Comparison of ENCODE assay signal across 10 cellular contexts in the genomic region with DNA sequence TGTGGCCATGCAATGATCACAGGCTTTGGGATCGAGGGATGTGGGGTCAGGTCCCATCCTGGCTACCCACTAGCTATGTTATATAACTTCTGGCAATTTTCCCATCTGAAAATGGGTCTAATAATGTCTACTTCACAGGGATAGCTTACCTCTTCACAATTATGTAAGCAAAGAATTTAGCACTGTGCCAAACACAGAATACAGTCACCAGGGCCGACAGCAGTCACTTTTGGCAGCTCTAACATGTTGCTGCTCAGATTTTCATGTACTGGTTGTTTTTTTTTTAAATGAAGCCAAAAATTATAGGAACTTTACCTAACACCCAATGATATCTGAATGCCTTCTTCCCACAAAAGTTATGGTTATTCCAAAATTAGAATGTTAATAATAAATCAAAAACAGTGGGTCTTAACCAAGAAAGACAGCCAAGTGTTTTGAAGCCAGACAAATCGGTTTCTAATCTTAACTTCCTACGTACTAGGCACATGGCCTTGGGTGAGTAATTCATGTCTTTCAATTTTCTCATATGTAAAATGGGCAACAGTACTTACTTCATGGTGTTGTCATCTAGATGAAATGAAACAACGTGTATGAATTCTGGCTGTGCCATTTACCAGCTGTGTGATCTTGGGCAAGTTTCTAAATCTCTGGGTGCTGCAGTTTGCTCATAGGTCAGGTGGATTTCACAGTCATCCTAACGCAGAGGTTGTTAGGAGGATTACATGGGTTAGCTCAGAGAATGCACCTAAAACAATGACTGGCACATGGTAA. TPM values are rescaled to one million over a fixed set of nuclear protein-coding genes. Genes with fewer than 3 reads are reported as not detected.
DNase-seq lines count a peak whose midpoint lies in the region; ATAC-seq and TF ChIP-seq lines count a peak whose summit lies in the region.
"Had no signal": no experiment of that assay in that cellular context is flagged by ENCODE, and none has a peak within 500 bp of the region (broad histone marks: within the 10 kb centered on the region; RNA-seq: fewer than 3 reads in every experiment).

No MANE protein-coding gene starts in this region.

- no peaks in the 10 kb centered on the region for H3K36me3 Mint-ChIP-seq in activated CD8-positive, alpha-beta T cell treated with anti-CD3 and anti-CD28 coated beads for 36 hours (ENCODE audit: low read depth)
- no peaks in the 10 kb centered on the region for H3K36me3 Mint-ChIP-seq in activated CD8-positive, alpha-beta T cell treated with anti-CD3 and anti-CD28 coated beads, Interleukin-2, amount 10 ng/mL, durations not matched to agents 7 days and 5 days (ENCODE audit: low read depth)

- dilution Hi-C loops in mammary epithelial cell (cut with HindIII; ENCODE audit: low sequenced_read_pairs) = no loop called here

- H3K27me3 ChIP-seq in mammary epithelial cell (ENCODE audit: insufficient read depth, low read length) = no peaks in the 10 kb centered on the region
- H3K27me3 ChIP-seq in colonic mucosa = no peaks in the 10 kb centered on the region
- no peaks in the 10 kb centered on the region for H3K27me3 ChIP-seq in effector memory CD4-positive, alpha-beta T cell (replicated peaks; ENCODE audit: control insufficient read depth, insufficient read depth, low read length, poor library complexity, severe bottlenecking)
- H3K27me3 ChIP-seq: upper lobe of left lung had no signal

- CTCF ChIA-PET in activated CD8-positive, alpha-beta T cell treated with anti-CD3 and anti-CD28 coated beads for 36 hours (lab: Charles Lee) = interaction anchor here (1.3 to 2.7 kb wide), 2 partner anchors 12 to 34 kb away, joined by 3 to 9 read pairs; no protein-coding TSS in a partner anchor
- CTCF ChIA-PET in activated CD8-positive, alpha-beta T cell treated with anti-CD3 and anti-CD28 coated beads, Interleukin-2, amount 10 ng/mL, durations not matched to agents 7 days and 5 days (lab: Charles Lee) = interaction anchor here (0.8 to 2.2 kb wide), 3 partner anchors 13 to 346 kb away, joined by 3 to 9 read pairs (median 4); a partner anchor contains a TSS
- CTCF ChIA-PET in mammary epithelial cell (lab: Charles Lee; ENCODE audit: low non-redundant PET) = interaction anchor here (0.8 kb wide), 1 partner anchor 331 kb away, joined by 3 read pairs; no protein-coding TSS in a partner anchor

- TSS peak; percentile 60 for BruUV-seq in mammary epithelial cell (replicated peaks; lab: Mats Ljungman, UMichigan)

- POLR2A ChIA-PET in activated CD8-positive, alpha-beta T cell treated with anti-CD3 and anti-CD28 coated beads for 36 hours (lab: Charles Lee) = interaction anchor here (1.1 kb wide), 1 partner anchor 19 kb away, joined by 3 read pairs; no protein-coding TSS in a partner anchor
- POLR2A ChIA-PET in activated CD8-positive, alpha-beta T cell treated with anti-CD3 and anti-CD28 coated beads, Interleukin-2, amount 10 ng/mL, durations not matched to agents 7 days and 5 days (lab: Charles Lee) = interaction anchor here (0.9 kb wide), 1 partner anchor 146 kb away, joined by 3 read pairs; no protein-coding TSS in a partner anchor

- H3K79me2 ChIP-seq in mammary epithelial cell (ENCODE audit: insufficient read depth, low read length) = no peaks in the 10 kb centered on the region

- no peak for TF ChIP-seq CTCF in activated CD8-positive, alpha-beta T cell treated with anti-CD3 and anti-CD28 coated beads for 36 hours (IDR thresholded peaks at IDR 0.05)
- TF ChIP-seq CTCF in mammary epithelial cell (conservative IDR thresholded peaks at IDR 0.05 in 1 of 2, IDR thresholded peaks at IDR 0.05 in 1 of 2; ENCODE audit: extremely low read depth in 1 of 2, insufficient read depth in 1 of 2, low read depth in 1 of 2, low read length in 2 of 2) (no peak), colonic mucosa (IDR thresholded peaks at IDR 0.05) (no peak)

- peak; percentile 83 for ATAC-seq in activated CD8-positive, alpha-beta T cell treated with anti-CD3 and anti-CD28 coated beads for 36 hours
- no peak for ATAC-seq in activated CD8-positive, alpha-beta T cell treated with anti-CD3 and anti-CD28 coated beads, Interleukin-2, amount 10 ng/mL, durations not matched to agents 7 days and 5 days
- peak; percentile 56 for ATAC-seq in HG03066 (IDR thresholded peaks at IDR 0.05; ENCODE audit: low read depth, unreplicated experiment)
- ATAC-seq in stimulated activated naive CD8-positive, alpha-beta T cell treated with anti-CD3 and anti-CD28 coated beads, Interleukin-15, Interleukin-2, amounts not matched to agents 100 U/mL and 50 U/mL, for 24 hours = peak; percentile 75

- no peaks in the 10 kb centered on the region for H3K27me3 Mint-ChIP-seq in activated CD8-positive, alpha-beta T cell treated with anti-CD3 and anti-CD28 coated beads for 36 hours
- H3K27me3 Mint-ChIP-seq in activated CD8-positive, alpha-beta T cell treated with anti-CD3 and anti-CD28 coated beads, Interleukin-2, amount 10 ng/mL, durations not matched to agents 7 days and 5 days (ENCODE audit: low read depth) = no peaks in the 10 kb centered on the region

- H3K9me3 Mint-ChIP-seq in activated CD8-positive, alpha-beta T cell treated with anti-CD3 and anti-CD28 coated beads for 36 hours = no peaks in the 10 kb centered on the region
- H3K9me3 Mint-ChIP-seq in activated CD8-positive, alpha-beta T cell treated with anti-CD3 and anti-CD28 coated beads, Interleukin-2, amount 10 ng/mL, durations not matched to agents 7 days and 5 days (ENCODE audit: insufficient read depth) = no peaks in the 10 kb centered on the region

- H3K4me3 ChIP-seq in mammary epithelial cell (replicated peaks in 1 of 3; ENCODE audit: insufficient read depth in 1 of 3, low read depth in 2 of 3, low read length in 3 of 3) (no peak overlapping the region), colonic mucosa (no peak overlapping the region)
- H3K4me3 ChIP-seq in effector memory CD4-positive, alpha-beta T cell (ENCODE audit: insufficient read depth, low read depth, low read length, poor library complexity, severe bottlenecking) = no peak overlapping the region
- H3K4me3 ChIP-seq: upper lobe of left lung had no signal

- H3K36me3 ChIP-seq in mammary epithelial cell (ENCODE audit: insufficient read depth, low read length) = no peaks in the 10 kb centered on the region
- no peaks in the 10 kb centered on the region for H3K36me3 ChIP-seq in colonic mucosa
- H3K36me3 ChIP-seq in effector memory CD4-positive, alpha-beta T cell (ENCODE audit: control insufficient read depth, insufficient read depth, low read length) = no peaks in the 10 kb centered on the region
- H3K36me3 ChIP-seq: upper lobe of left lung had no signal

- H3K27ac ChIP-seq in mammary epithelial cell (ENCODE audit: insufficient read depth, low read depth, low read length) = no peak overlapping the region
- H3K27ac ChIP-seq in colonic mucosa = no peak overlapping the region
- H3K27ac ChIP-seq in effector memory CD4-positive, alpha-beta T cell (ENCODE audit: insufficient read depth, low read length, poor library complexity, severe bottlenecking) = no peak overlapping the region
- H3K27ac ChIP-seq: upper lobe of left lung, VCaP had no signal

- peak overlapping the region; percentile 22 for H3K27ac Mint-ChIP-seq in activated CD8-positive, alpha-beta T cell treated with anti-CD3 and anti-CD28 coated beads for 36 hours
- H3K27ac Mint-ChIP-seq in activated CD8-positive, alpha-beta T cell treated with anti-CD3 and anti-CD28 coated beads, Interleukin-2, amount 10 ng/mL, durations not matched to agents 7 days and 5 days = no peak overlapping the region

- H3K4me2 ChIP-seq in mammary epithelial cell (ENCODE audit: insufficient read depth, low read depth, low read length) = no peak overlapping the region

- in situ Hi-C loops in mammary epithelial cell (cut with MboI; ENCODE audit: low sequenced_read_pairs in 2 of 2) = no loop called here

- H3K4me1 Mint-ChIP-seq in activated CD8-positive, alpha-beta T cell treated with anti-CD3 and anti-CD28 coated beads for 36 hours (ENCODE audit: low read depth) = peaks cover 14% of the 10 kb centered on the region
- peaks cover 7% of the 10 kb centered on the region for H3K4me1 Mint-ChIP-seq in activated CD8-positive, alpha-beta T cell treated with anti-CD3 and anti-CD28 coated beads, Interleukin-2, amount 10 ng/mL, durations not matched to agents 7 days and 5 days (ENCODE audit: low read depth)

- no peaks in the 10 kb centered on the region for H3K9me3 ChIP-seq in mammary epithelial cell (replicated peaks; ENCODE audit: insufficient read depth, low read length)
- no peaks in the 10 kb centered on the region for H3K9me3 ChIP-seq in colonic mucosa
- no peaks in the 10 kb centered on the region for H3K9me3 ChIP-seq in effector memory CD4-positive, alpha-beta T cell (ENCODE audit: control insufficient read depth, low read length)
- H3K9me3 ChIP-seq: upper lobe of left lung had no signal

- intact Hi-C loops in activated CD8-positive, alpha-beta T cell treated with anti-CD3 and anti-CD28 coated beads for 36 hours (cut with micrococcal nuclease) = loop anchor here (5.0 kb wide), 1 partner anchor 34 kb away; no protein-coding TSS in a partner anchor
- intact Hi-C loops in mammary epithelial cell (cut with micrococcal nuclease) (no loop called here), colonic mucosa (cut with DNase I) (no loop called here)

- DNase-seq in activated CD8-positive, alpha-beta T cell treated with anti-CD3 and anti-CD28 coated beads for 36 hours = peak; percentile 32
- DNase-seq in activated CD8-positive, alpha-beta T cell treated with anti-CD3 and anti-CD28 coated beads, Interleukin-2, amount 10 ng/mL, durations not matched to agents 7 days and 5 days = no peak
- DNase-seq in mammary epithelial cell (no peak), colonic mucosa (no peak), NCI-H1930 (lab: John Stamatoyannopoulos, UW) (no peak)
- DNase-seq in stimulated activated naive CD8-positive, alpha-beta T cell treated with anti-CD3 and anti-CD28 coated beads, Interleukin-15, Interleukin-2, amounts not matched to agents 100 U/mL and 50 U/mL, for 24 hours = no peak
- DNase-seq in effector memory CD4-positive, alpha-beta T cell = no peak
- DNase-seq: upper lobe of left lung had no signal

- H2AFZ ChIP-seq in mammary epithelial cell (ENCODE audit: low read depth, low read length) = no peak overlapping the region

- WGBS in mammary epithelial cell (ENCODE audit: low coverage, missing lambda C conversion rate) = 33% methylated on average over 6 of the region's 6 CpGs

- no peak overlapping the region for H3K4me3 Mint-ChIP-seq in activated CD8-positive, alpha-beta T cell treated with anti-CD3 and anti-CD28 coated beads for 36 hours
- no peak overlapping the region for H3K4me3 Mint-ChIP-seq in activated CD8-positive, alpha-beta T cell treated with anti-CD3 and anti-CD28 coated beads, Interleukin-2, amount 10 ng/mL, durations not matched to agents 7 days and 5 days

- H3K4me1 ChIP-seq in mammary epithelial cell (ENCODE audit: insufficient read depth, low read length) (no peaks in the 10 kb centered on the region), colonic mucosa (no peaks in the 10 kb centered on the region)
- H3K4me1 ChIP-seq in effector memory CD4-positive, alpha-beta T cell (ENCODE audit: control insufficient read depth, insufficient read depth, low read length, poor library complexity, severe bottlenecking) = no peaks in the 10 kb centered on the region
- H3K4me1 ChIP-seq: upper lobe of left lung had no signal

- H4K20me1 ChIP-seq in mammary epithelial cell (ENCODE audit: insufficient read depth, low read length) = no peaks in the 10 kb centered on the region

- no peak overlapping the region for H3K9ac ChIP-seq in mammary epithelial cell (ENCODE audit: insufficient read depth, low read length)
- no peak overlapping the region for H3K9ac ChIP-seq in colonic mucosa (ENCODE audit: low read depth in 2 of 2, low read length in 2 of 2)

RNA-seq across cellular contexts. Expression of a gene that starts 13.0 kb away (rescaled TPM):
- total RNA-seq in activated CD8-positive, alpha-beta T cell treated with anti-CD3 and anti-CD28 coated beads for 36 hours = 100 to 1,000 TPM; 117 to 119 TPM
- 10 to 100 TPM; 72.1 to 74.2 TPM for total RNA-seq in activated CD8-positive, alpha-beta T cell treated with anti-CD3 and anti-CD28 coated beads, Interleukin-2, amount 10 ng/mL, durations not matched to agents 7 days and 5 days
- total RNA-seq in mammary epithelial cell = 10 to 100 TPM in 1 of 2 donors, 1 to 10 TPM in 1; 2.3 to 10.3 TPM
- 3.3 TPM for polyA plus RNA-seq in mammary epithelial cell
- 0.67 TPM for polyA minus RNA-seq in mammary epithelial cell
- total RNA-seq in colonic mucosa = 1 to 10 TPM; 1.8 to 2.1 TPM

RNA-seq across cellular contexts. Expression of a gene that starts 13.3 kb away (rescaled TPM):
- total RNA-seq in activated CD8-positive, alpha-beta T cell treated with anti-CD3 and anti-CD28 coated beads for 36 hours = 10 to 100 TPM; 12.1 to 12.5 TPM
- 10 to 100 TPM; 10.2 TPM for total RNA-seq in activated CD8-positive, alpha-beta T cell treated with anti-CD3 and anti-CD28 coated beads, Interleukin-2, amount 10 ng/mL, durations not matched to agents 7 days and 5 days
- total RNA-seq in mammary epithelial cell (100 to 1,000 TPM in 1 of 2 donors, 10 to 100 TPM in 1; 96.1 to 241 TPM), colonic mucosa (10 to 100 TPM in 1 of 2 donors, 1 to 10 TPM in 1; 2.0 to 11.1 TPM)
- polyA plus RNA-seq in mammary epithelial cell = 48.8 TPM
- polyA minus RNA-seq in mammary epithelial cell = 39.9 TPM

Comparison
In these comparisons a context has a peak if more than half of its experiments do, and no peak if none do; other contexts are left out.
1. RNA of a gene that starts 13.0 kb away (total RNA-seq): 117 to 119 TPM in activated CD8-positive, alpha-beta T cell treated with anti-CD3 and anti-CD28 coated beads for 36 hours and 72.1 to 74.2 TPM in activated CD8-positive, alpha-beta T cell treated with anti-CD3 and anti-CD28 coated beads, Interleukin-2, amount 10 ng/mL, durations not matched to agents 7 days and 5 days; 2.3 to 10.3 TPM in mammary epithelial cell and 1.8 to 2.1 TPM in colonic mucosa; every median in the first group is over 4 times any median in the second.
2. RNA of a gene that starts 13.3 kb away (total RNA-seq): 96.1 to 241 TPM in mammary epithelial cell; 12.1 to 12.5 TPM in activated CD8-positive, alpha-beta T cell treated with anti-CD3 and anti-CD28 coated beads for 36 hours, 2.0 to 11.1 TPM in colonic mucosa and 10.2 TPM in activated CD8-positive, alpha-beta T cell treated with anti-CD3 and anti-CD28 coated beads, Interleukin-2, amount 10 ng/mL, durations not matched to agents 7 days and 5 days; every median in the first group is over 4 times any median in the second.